In the genomic region with DNA sequence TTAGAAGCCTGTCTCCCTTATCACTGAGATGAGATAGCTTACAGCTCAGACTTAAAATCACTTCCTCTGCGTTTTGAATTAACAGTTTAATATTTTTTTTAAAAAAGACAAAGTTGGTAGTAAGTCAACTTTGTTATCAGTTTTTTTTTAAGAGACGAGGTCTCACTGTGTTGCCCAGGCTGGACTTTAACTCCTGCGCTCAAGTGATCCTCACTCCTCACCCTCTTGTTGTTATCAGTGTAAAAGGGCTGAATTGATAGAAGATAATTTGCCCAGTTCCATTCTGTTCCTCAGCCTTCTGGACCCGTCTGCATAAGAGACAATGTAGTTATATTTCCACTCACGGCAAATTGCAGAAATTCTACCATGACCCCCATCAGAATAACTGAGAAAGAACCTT, we compare ENCODE assay signal across 20 cellular contexts.
A peak's percentile ranks its signal among the peaks of the same experiment; 100 is the strongest.
DNase-seq lines count a peak whose midpoint lies in the region; ATAC-seq and TF ChIP-seq lines count a peak whose summit lies in the region.
"Had no signal": no experiment of that assay in that cellular context is flagged by ENCODE, and none has a peak within 500 bp of the region (broad histone marks: within the 10 kb centered on the region; RNA-seq: fewer than 3 reads in every experiment).

No MANE protein-coding gene starts in this region.

- DNase-seq in Caco-2 (no peak), WTC11 (ENCODE audit: low spot score) (no peak), mesendoderm (peak; percentile 50), BE2C (no peak)
- DNase-seq: AML-193; C1 segment of cervical spinal cord; Calu3; CD4-positive, alpha-beta memory T cell; CD4-positive, CD25-positive, alpha-beta regulatory T cell; CD8-positive, alpha-beta memory T cell; COR-L47; DMS79 treated with DMSO at 0.1 percent for 48 hours; GF-D8 had no signal

- H3K4me3 ChIP-seq in Caco-2 (ENCODE audit: low read depth, low read length) (no peak overlapping the region), mesendoderm (ENCODE audit: low read length) (no peak overlapping the region), BE2C (ENCODE audit: low read depth, low read length) (no peak overlapping the region)
- H3K4me3 ChIP-seq: A549, BLaER1 had no signal

- H3K79me1 ChIP-seq in mesendoderm (ENCODE audit: low read length) = no peaks in the 10 kb centered on the region

- H3K4ac ChIP-seq in mesendoderm (ENCODE audit: low read depth, low read length) = no peak overlapping the region

- no peak overlapping the region for H3K9ac ChIP-seq in mesendoderm (ENCODE audit: low read length)
- H3K9ac ChIP-seq: BLaER1 had no signal

- H3K4me2 ChIP-seq in mesendoderm (ENCODE audit: low read length) = no peak overlapping the region
- H3K4me2 ChIP-seq: A549, BLaER1 had no signal

- CTCF ChIA-PET in Caco-2 (lab: Charles Lee) (no interaction called here), WTC11 (lab: Charles Lee) (no interaction called here)

- TF ChIP-seq CTCF in Caco-2 (IDR thresholded peaks at IDR 0.05; ENCODE audit: insufficient read depth in 1 of 2, low read depth in 1 of 2, low read length in 1 of 2, severe bottlenecking in 1 of 2, unreplicated experiment in 1 of 2) (no peak), WTC11 (IDR thresholded peaks at IDR 0.05) (no peak), BE2C (IDR thresholded peaks at IDR 0.05; ENCODE audit: low read depth, low read length) (no peak)

- WGBS in mesendoderm (ENCODE audit: extremely low coverage, insufficient coverage, low lambda C conversion rate) = no CpG with 5 or more reads among the region's 5 CpGs

- H3K56ac ChIP-seq in mesendoderm (ENCODE audit: low read length) = no peak overlapping the region

- no peaks in the 10 kb centered on the region for H3K27me3 ChIP-seq in Caco-2 (replicated peaks; ENCODE audit: control insufficient read depth, insufficient read depth, low read length)
- no peaks in the 10 kb centered on the region for H3K27me3 ChIP-seq in mesendoderm (ENCODE audit: insufficient read depth, low read length, poor library complexity)
- H3K27me3 ChIP-seq in BE2C = no peaks in the 10 kb centered on the region
- H3K27me3 ChIP-seq: BLaER1 had no signal

- no peak overlapping the region for H3K23ac ChIP-seq in mesendoderm (ENCODE audit: low read length)

- H3K4me1 Mint-ChIP-seq in Caco-2 (ENCODE audit: low read depth, unreplicated experiment) (peaks cover 24% of the 10 kb centered on the region), WTC11 (no peaks in the 10 kb centered on the region)
- H3K4me1 Mint-ChIP-seq: B cell; CD14-positive monocyte; CD4-positive, alpha-beta memory T cell; CD8-positive, alpha-beta memory T cell had no signal

- no TSS peak for BruUV-seq in Caco-2 (replicated peaks; lab: Mats Ljungman, UMichigan)

- H3K27ac Mint-ChIP-seq in Caco-2 (ENCODE audit: unreplicated experiment) (peak overlapping the region; percentile 5), WTC11 (peak overlapping the region; percentile 12; the same call in 1 of the 2 replicates)
- H3K27ac Mint-ChIP-seq: B cell; CD14-positive monocyte; CD4-positive, alpha-beta memory T cell; CD4-positive, CD25-positive, alpha-beta regulatory T cell; CD8-positive, alpha-beta memory T cell had no signal

- no peaks in the 10 kb centered on the region for H3K9me3 ChIP-seq in Caco-2
- no peaks in the 10 kb centered on the region for H3K9me3 ChIP-seq in BE2C
- H3K9me3 ChIP-seq: A549, BLaER1 had no signal

- no peak overlapping the region for H2BK120ac ChIP-seq in mesendoderm (ENCODE audit: low read depth, low read length)

- H3K79me2 ChIP-seq in mesendoderm (ENCODE audit: control insufficient read depth, insufficient read depth, low read length) = no peaks in the 10 kb centered on the region

- H3K36me3 Mint-ChIP-seq in Caco-2 (ENCODE audit: insufficient read depth, unreplicated experiment) = peaks cover 18% of the 10 kb centered on the region
- H3K36me3 Mint-ChIP-seq in WTC11 = peaks cover 10% of the 10 kb centered on the region
- H3K36me3 Mint-ChIP-seq: CD14-positive monocyte; CD4-positive, alpha-beta memory T cell; CD4-positive, CD25-positive, alpha-beta regulatory T cell; CD8-positive, alpha-beta memory T cell had no signal

- H2BK15ac ChIP-seq in mesendoderm (replicated peaks; ENCODE audit: low read depth) = no peak overlapping the region

- H3K27me3 Mint-ChIP-seq in Caco-2 (ENCODE audit: insufficient read depth, unreplicated experiment) (no peaks in the 10 kb centered on the region), WTC11 (ENCODE audit: low read depth) (no peaks in the 10 kb centered on the region)
- H3K27me3 Mint-ChIP-seq: B cell had no signal

- POLR2A ChIA-PET in Caco-2 (lab: Charles Lee) (no interaction called here), WTC11 (lab: Charles Lee) (no interaction called here)

- H2BK5ac ChIP-seq in mesendoderm (ENCODE audit: low read length) = no peak overlapping the region

- intact Hi-C loops in Caco-2 (cut with micrococcal nuclease; ENCODE audit: unreplicated experiment) = loop anchor here (1.0 kb wide), 1 partner anchor 9 kb away; no protein-coding TSS in a partner anchor

- H3K36me3 ChIP-seq in Caco-2 (ENCODE audit: control insufficient read depth, insufficient read depth, low read length) (no peaks in the 10 kb centered on the region), mesendoderm (ENCODE audit: control insufficient read depth, insufficient read depth, low read length) (no peaks in the 10 kb centered on the region), BE2C (no peaks in the 10 kb centered on the region)
- H3K36me3 ChIP-seq: BLaER1 had no signal

- no peak overlapping the region for H4K8ac ChIP-seq in mesendoderm (ENCODE audit: low read depth, low read length)

- H3K27ac ChIP-seq in mesendoderm (ENCODE audit: low read depth, low read length) = no peak overlapping the region
- H3K27ac ChIP-seq: 22Rv1, A549, BLaER1 had no signal

- H2AK5ac ChIP-seq in mesendoderm (ENCODE audit: low read length) = no peak overlapping the region

- H3K4me1 ChIP-seq in Caco-2 = peaks cover 20% of the 10 kb centered on the region
- peaks cover 4% of the 10 kb centered on the region for H3K4me1 ChIP-seq in mesendoderm (ENCODE audit: control insufficient read depth, low read depth, low read length)
- H3K4me1 ChIP-seq in BE2C = no peaks in the 10 kb centered on the region
- H3K4me1 ChIP-seq: A549, BLaER1 had no signal

- H4K5ac ChIP-seq in mesendoderm (ENCODE audit: low read length) = no peak overlapping the region

- H3K4me3 Mint-ChIP-seq in Caco-2 (ENCODE audit: unreplicated experiment) (no peak overlapping the region), WTC11 (no peak overlapping the region)
- H3K4me3 Mint-ChIP-seq: B cell; CD14-positive monocyte; CD4-positive, alpha-beta memory T cell; CD4-positive, CD25-positive, alpha-beta regulatory T cell; CD8-positive, alpha-beta memory T cell had no signal

- ATAC-seq in WTC11 (no peak), GM21447 (IDR thresholded peaks at IDR 0.05; ENCODE audit: unreplicated experiment) (no peak), GM21576 (IDR thresholded peaks at IDR 0.05; ENCODE audit: unreplicated experiment) (no peak)
- ATAC-seq: A549 had no signal

- no peaks in the 10 kb centered on the region for H3K9me3 Mint-ChIP-seq in Caco-2 (ENCODE audit: unreplicated experiment)
- peaks cover 6% of the 10 kb centered on the region for H3K9me3 Mint-ChIP-seq in WTC11
- H3K9me3 Mint-ChIP-seq: CD4-positive, alpha-beta memory T cell had no signal

- H3K18ac ChIP-seq in mesendoderm (ENCODE audit: low read length) = no peak overlapping the region

TF ChIP-seq in WTC11, 78 proteins besides CTCF, POLR2A, EP300 and RAD21:
- TF ChIP-seq JAZF1 (CRISPR knock-in tag; IDR thresholded peaks at IDR 0.05) (no peak), E2F4 (CRISPR knock-in tag; IDR thresholded peaks at IDR 0.05; ENCODE audit: borderline replicate concordance, low read depth) (no peak), ETV6 (CRISPR knock-in tag; IDR thresholded peaks at IDR 0.05) (no peak), RORB (CRISPR knock-in tag; IDR thresholded peaks at IDR 0.05) (no peak), TEAD1 (CRISPR knock-in tag; IDR thresholded peaks at IDR 0.05) (no peak), MYBL2 (CRISPR knock-in tag; IDR thresholded peaks at IDR 0.05) (no peak), ZNF317 (CRISPR knock-in tag; IDR thresholded peaks at IDR 0.05; ENCODE audit: borderline replicate concordance, low read depth) (no peak), NFE2L1 (CRISPR knock-in tag; IDR thresholded peaks at IDR 0.05) (no peak), HMGA2 (CRISPR knock-in tag; IDR thresholded peaks at IDR 0.05) (no peak), FOXP1 (CRISPR knock-in tag; IDR thresholded peaks at IDR 0.05; ENCODE audit: borderline replicate concordance) (no peak), ATF3 (CRISPR knock-in tag; conservative IDR thresholded peaks at IDR 0.05) (no peak), ZNF232 (CRISPR knock-in tag; IDR thresholded peaks at IDR 0.05) (no peak), CBFB (CRISPR knock-in tag; IDR thresholded peaks at IDR 0.05; ENCODE audit: low read depth) (no peak), TP53 (CRISPR knock-in tag; IDR thresholded peaks at IDR 0.05) (no peak), CREB1 (CRISPR knock-in tag; IDR thresholded peaks at IDR 0.05) (no peak), ELF4 (CRISPR knock-in tag; IDR thresholded peaks at IDR 0.05; ENCODE audit: low read depth) (no peak), JUN (CRISPR knock-in tag; IDR thresholded peaks at IDR 0.05) (no peak)
- TF ChIP-seq, protein P1, sequence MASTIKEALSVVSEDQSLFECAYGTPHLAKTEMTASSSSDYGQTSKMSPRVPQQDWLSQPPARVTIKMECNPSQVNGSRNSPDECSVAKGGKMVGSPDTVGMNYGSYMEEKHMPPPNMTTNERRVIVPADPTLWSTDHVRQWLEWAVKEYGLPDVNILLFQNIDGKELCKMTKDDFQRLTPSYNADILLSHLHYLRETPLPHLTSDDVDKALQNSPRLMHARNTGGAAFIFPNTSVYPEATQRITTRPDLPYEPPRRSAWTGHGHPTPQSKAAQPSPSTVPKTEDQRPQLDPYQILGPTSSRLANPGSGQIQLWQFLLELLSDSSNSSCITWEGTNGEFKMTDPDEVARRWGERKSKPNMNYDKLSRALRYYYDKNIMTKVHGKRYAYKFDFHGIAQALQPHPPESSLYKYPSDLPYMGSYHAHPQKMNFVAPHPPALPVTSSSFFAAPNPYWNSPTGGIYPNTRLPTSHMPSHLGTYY (CRISPR knock-in tag; IDR thresholded peaks at IDR 0.05) = no peak
